30 cellular contexts compared by ENCODE assay signal in the genomic region with DNA sequence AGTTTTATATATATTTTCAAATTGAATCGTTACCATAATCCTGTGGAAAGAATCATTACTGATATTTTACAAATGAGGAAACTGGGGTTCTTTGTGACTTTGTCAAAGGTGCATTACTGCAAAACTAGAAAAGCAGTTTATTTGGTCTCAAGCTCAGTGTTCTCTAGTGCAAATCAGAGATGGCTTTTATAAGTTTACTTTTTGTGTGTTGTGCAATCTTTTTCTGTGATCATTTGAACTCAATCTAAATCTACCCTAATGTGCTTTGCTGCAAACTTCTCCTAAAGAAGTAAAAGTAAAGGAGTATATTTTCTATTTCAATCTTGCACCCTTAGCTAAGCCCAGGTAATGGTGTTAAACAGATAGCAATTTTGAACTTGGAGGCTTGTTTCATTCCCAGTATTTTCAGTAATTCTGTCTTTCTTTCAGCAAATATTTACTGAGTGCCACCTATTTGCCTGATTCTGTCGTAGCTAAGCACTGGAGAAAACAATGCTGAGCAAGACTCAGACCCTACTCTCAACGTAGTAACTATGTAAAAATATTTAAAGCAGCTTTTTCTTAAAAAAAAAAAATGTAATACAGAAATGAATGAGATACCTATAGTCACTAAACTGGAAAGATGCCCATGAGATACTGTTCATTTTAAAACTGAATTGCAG.
"Had no signal": no experiment of that assay in that cellular context is flagged by ENCODE, and none has a peak within 500 bp of the region (broad histone marks: within the 10 kb centered on the region; RNA-seq: fewer than 3 reads in every experiment).

No MANE protein-coding gene starts in this region.

- H3K27ac ChIP-seq: neural progenitor cell, ovary, parathyroid adenoma, psoas muscle, skin epidermis, spleen, stomach, testis, tibial artery, transverse colon, upper lobe of right lung, vagina had no signal

- H3K9me3 ChIP-seq: ovary, psoas muscle, spleen, stomach, testis, tibial artery, transverse colon, upper lobe of right lung, vagina had no signal

- H3K27ac Mint-ChIP-seq: naive thymus-derived CD4-positive, alpha-beta T cell; natural killer cell; nephron; progenitor cell of endocrine pancreas; stimulated activated memory B cell treated with anti-CD40 and anti-IgM and Interleukin-4, amounts not matched to agents 10 μg/mL and 1 μg/mL and 100 μg/mL, for 72 hours; type B pancreatic cell had no signal

- H3K9me3 Mint-ChIP-seq: naive thymus-derived CD4-positive, alpha-beta T cell; natural killer cell; nephron; neural progenitor cell; stimulated activated memory B cell treated with anti-CD40 and anti-IgM and Interleukin-4, amounts not matched to agents 10 μg/mL and 1 μg/mL and 100 μg/mL, for 72 hours; type B pancreatic cell had no signal

- H3K4me3 Mint-ChIP-seq: naive thymus-derived CD4-positive, alpha-beta T cell; natural killer cell; nephron; neural progenitor cell; stimulated activated memory B cell treated with anti-CD40 and anti-IgM and Interleukin-4, amounts not matched to agents 10 μg/mL and 1 μg/mL and 100 μg/mL, for 72 hours; type B pancreatic cell had no signal

- H3K36me3 Mint-ChIP-seq: natural killer cell had no signal

- H3K9ac ChIP-seq: neural progenitor cell, parathyroid adenoma had no signal

- H3K4me2 ChIP-seq: neural progenitor cell, smooth muscle cell had no signal

- H3K4me3 ChIP-seq: neural progenitor cell, ovary, psoas muscle, skin epidermis, smooth muscle cell, spleen, stomach, testis, tibial artery, transverse colon, upper lobe of right lung, vagina had no signal

- ATAC-seq: naive thymus-derived CD4-positive, alpha-beta T cell; natural killer cell; psoas muscle; right cardiac atrium; sciatic nerve; stimulated activated memory B cell treated with anti-CD40 and anti-IgM and Interleukin-4, amounts not matched to agents 10 μg/mL and 1 μg/mL and 100 μg/mL, for 72 hours; stimulated activated naive CD8-positive, alpha-beta T cell treated with anti-CD3 and anti-CD28 coated beads, Interleukin-15, Interleukin-2, amounts not matched to agents 100 U/mL and 50 U/mL, for 24 hours; upper lobe of right lung had no signal

- H3K36me3 ChIP-seq: neural progenitor cell, ovary, transverse colon, vagina had no signal

- H2AFZ ChIP-seq: neural progenitor cell, parathyroid adenoma had no signal

- H3K27me3 Mint-ChIP-seq: naive thymus-derived CD4-positive, alpha-beta T cell; progenitor cell of endocrine pancreas; stimulated activated memory B cell treated with anti-CD40 and anti-IgM and Interleukin-4, amounts not matched to agents 10 μg/mL and 1 μg/mL and 100 μg/mL, for 72 hours; type B pancreatic cell had no signal

- H3K4me1 Mint-ChIP-seq: naive thymus-derived CD4-positive, alpha-beta T cell; natural killer cell; nephron; neural progenitor cell; stimulated activated memory B cell treated with anti-CD40 and anti-IgM and Interleukin-4, amounts not matched to agents 10 μg/mL and 1 μg/mL and 100 μg/mL, for 72 hours had no signal

- H3K27me3 ChIP-seq: neural progenitor cell, ovary, spleen, stomach, testis, tibial artery, transverse colon, upper lobe of right lung, vagina had no signal

- H3K79me2 ChIP-seq: parathyroid adenoma had no signal

- DNase-seq: naive thymus-derived CD4-positive, alpha-beta T cell; natural killer cell; occipital lobe; ovary; posterior cingulate gyrus; psoas muscle; right cardiac atrium; spleen; stimulated activated CD4-positive, alpha-beta T cell treated with anti-CD3 and anti-CD28 coated beads, Interleukin-12 subunit alpha, Interleukin-12 subunit beta, amount 100 ng/mL, for 4 hours; stimulated activated CD4-positive, alpha-beta T cell treated with anti-CD3 and anti-CD28 coated beads, Interleukin-1b, Interleukin-23, amount 100 ng/mL, for 48 hours; stimulated activated CD4-positive, alpha-beta T cell treated with anti-CD3 and anti-CD28 coated beads, Interleukin-4, amount 100 ng/mL, for 1 hour; stimulated activated CD4-positive, alpha-beta T cell treated with anti-CD3 and anti-CD28 coated beads, Interleukin-4, amount 100 ng/mL, for 4 hours; stimulated activated CD8-positive, alpha-beta memory T cell treated with anti-CD3 and anti-CD28 coated beads, Interleukin-4, amount 100 ng/mL, for 48 hours; stimulated activated naive CD4-positive, alpha-beta T cell; stimulated activated naive CD8-positive, alpha-beta T cell treated with anti-CD3 and anti-CD28 coated beads, Interleukin-15, Interleukin-2, amounts not matched to agents 100 U/mL and 50 U/mL, for 24 hours; stomach; testis; tibial artery; transverse colon; upper lobe of right lung had no signal

- H3K4me1 ChIP-seq: neural progenitor cell, parathyroid adenoma, psoas muscle, spleen, stomach, testis, tibial artery, transverse colon, upper lobe of right lung, vagina had no signal
